ENCODE assay signal across 2 cellular contexts in the genomic region with DNA sequence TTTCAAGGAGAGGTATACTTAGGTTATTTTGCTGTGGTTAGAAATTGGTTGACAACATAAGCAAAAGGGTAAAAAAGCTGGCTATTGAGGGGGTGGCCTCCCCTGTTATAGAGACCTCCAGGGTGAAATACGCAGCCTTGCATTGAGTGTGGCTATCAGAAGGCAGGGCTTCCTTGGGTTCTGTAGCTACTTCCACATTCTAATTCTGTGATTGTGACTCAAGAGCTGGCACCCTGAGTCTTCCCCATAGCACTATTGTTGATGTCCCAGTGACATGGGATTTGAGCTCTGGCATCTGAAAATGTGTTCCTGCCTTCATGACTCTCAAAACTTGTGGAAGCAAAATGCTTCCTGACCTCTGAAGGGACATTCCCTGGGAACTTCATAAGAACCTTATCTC. TPM values are rescaled to one million over a fixed set of nuclear protein-coding genes. Genes with fewer than 3 reads are reported as not detected.
"Had no signal": no experiment of that assay in that cellular context is flagged by ENCODE, and none has a peak within 500 bp of the region (broad histone marks: within the 10 kb centered on the region; RNA-seq: fewer than 3 reads in every experiment).

No MANE protein-coding gene starts in this region.

RNA-seq across cellular contexts. Expression of a gene that starts 38.7 kb away (rescaled TPM):
- total RNA-seq: ascending aorta, bronchial epithelial cell had no signal
